ENCODE assay signal across 17 cellular contexts in the genomic region with DNA sequence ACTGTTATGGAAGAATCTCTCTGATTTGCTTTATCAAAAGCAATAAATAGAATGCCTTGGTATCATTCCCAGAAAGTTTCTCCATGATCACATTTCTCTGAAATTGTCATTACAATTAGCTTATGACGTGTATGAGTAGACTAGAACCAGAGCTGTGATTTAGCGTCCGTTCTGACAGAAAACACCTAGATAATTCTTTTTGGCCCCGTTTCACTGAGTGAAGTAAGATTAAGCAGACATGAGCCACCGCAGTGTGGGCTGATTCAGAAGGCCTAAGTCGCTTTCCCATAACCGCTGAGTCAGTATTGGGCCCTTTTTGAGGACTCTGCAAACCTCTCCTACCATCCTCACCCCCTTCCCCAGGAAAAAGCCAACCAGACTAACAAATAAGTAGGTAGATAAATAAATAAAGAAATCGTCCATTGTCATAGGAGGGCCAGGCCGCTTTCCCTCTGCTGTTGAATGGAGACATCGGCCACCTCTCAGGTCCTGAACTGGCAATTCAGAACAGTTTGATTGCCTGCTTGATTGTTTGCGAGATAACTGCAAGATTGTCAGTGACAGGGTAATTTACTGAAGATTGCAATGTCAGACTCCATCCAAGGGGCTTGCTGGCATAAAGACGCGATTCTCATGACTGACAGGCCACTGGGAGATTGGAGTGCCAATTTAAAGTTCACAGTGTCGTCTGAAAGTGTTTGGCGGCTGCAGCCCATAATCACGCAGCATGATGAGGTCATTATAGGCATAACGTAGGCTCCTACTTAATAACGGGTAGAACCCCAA.
DNase-seq lines count a peak whose midpoint lies in the region; ATAC-seq and TF ChIP-seq lines count a peak whose summit lies in the region.
"Had no signal": no experiment of that assay in that cellular context is flagged by ENCODE, and none has a peak within 500 bp of the region (broad histone marks: within the 10 kb centered on the region; RNA-seq: fewer than 3 reads in every experiment).

No MANE protein-coding gene starts in this region.

- ATAC-seq in HG02885 (IDR thresholded peaks at IDR 0.05; ENCODE audit: poor library complexity, unreplicated experiment) = no peak
- ATAC-seq: HepG2 had no signal

- DNase-seq in NCI-H2227 (lab: John Stamatoyannopoulos, UW; ENCODE audit: unreplicated experiment) (peak; percentile 83), amniotic epithelial cell (ENCODE audit: low read depth) (peak; percentile 83), fibroblast of the aortic adventitia (ENCODE audit: low read depth) (peak; percentile 8), NCI-H526 (lab: John Stamatoyannopoulos, UW) (no peak), HuH-7 (ENCODE audit: low spot score) (no peak)
- DNase-seq: AML-193, COR-L47, EL, GOT3, NCI-H1048, NCI-H1436 treated with DMSO at 0.1 percent for 48 hours, NCI-H2081, NCI-H524, SHP77 treated with DMSO at 0.1 percent for 48 hours had no signal

- H3K27ac ChIP-seq in mesodermal cell (ENCODE audit: low read depth, low read length, severe bottlenecking) = peak overlapping the region; percentile 45

- no peak for TF ChIP-seq CTCF in fibroblast of the aortic adventitia (IDR thresholded peaks at IDR 0.05; ENCODE audit: insufficient read depth, low read length)

- H3K4me1 ChIP-seq in mesodermal cell (ENCODE audit: control insufficient read depth, insufficient read depth, low read length, poor library complexity, severe bottlenecking) = peaks cover 7% of the 10 kb centered on the region

- WGBS in mesodermal cell (ENCODE audit: insufficient coverage in 2 of 2), 2 experiments = 88 to 94% methylated on average over 13 to 16 of the region's 18 CpGs

- no peaks in the 10 kb centered on the region for H3K36me3 ChIP-seq in mesodermal cell (ENCODE audit: control insufficient read depth, insufficient read depth, low read length)

- no peak overlapping the region for H3K4me3 ChIP-seq in fibroblast of the aortic adventitia (ENCODE audit: low read depth, low read length)
- no peak overlapping the region for H3K4me3 ChIP-seq in mesodermal cell (ENCODE audit: extremely low read depth, insufficient read depth, low read length, poor library complexity, severe bottlenecking)

- H3K9me3 ChIP-seq in mesodermal cell (ENCODE audit: control insufficient read depth, low read length) = no peaks in the 10 kb centered on the region

Comparison
In these comparisons a context has a peak if more than half of its experiments do, and no peak if none do; other contexts are left out.
1. DNase-seq: peak in NCI-H2227 (single experiment), amniotic epithelial cell (single experiment) and fibroblast of the aortic adventitia (single experiment); none in NCI-H526 (0 of 2) and HuH-7 (single experiment).